Comparison of ENCODE assay signal across 14 cellular contexts in genomic region chr7:30460246-30460633, GRCh38. TPM values are rescaled to one million over a fixed set of nuclear protein-coding genes. Genes with fewer than 3 reads are reported as not detected.
DNase-seq lines count a peak whose midpoint lies in the region; ATAC-seq and TF ChIP-seq lines count a peak whose summit lies in the region.
"Had no signal": no experiment of that assay in that cellular context is flagged by ENCODE, and none has a peak within 500 bp of the region (broad histone marks: within the 10 kb centered on the region; RNA-seq: fewer than 3 reads in every experiment).

No MANE protein-coding gene starts in this region.

- no peaks in the 10 kb centered on the region for H3K36me3 ChIP-seq in CD8-positive, alpha-beta T cell (ENCODE audit: insufficient read depth, low read length)
- H3K36me3 ChIP-seq in spleen (peaks cover 2 to 83% (median 30%) of the 10 kb centered on the region in 6 donors), testis (ENCODE audit: low read depth, missing control alignments) (no peaks in the 10 kb centered on the region), neuronal stem cell (replicated peaks in 1 of 2; ENCODE audit: control insufficient read depth in 2 of 2, insufficient read depth in 2 of 2, low read length in 2 of 2) (peaks cover 0 to 12% of the 10 kb centered on the region in 2 donors)

- H3K4me3 Mint-ChIP-seq in CD8-positive, alpha-beta T cell, result no peak overlapping the region
- H3K4me3 Mint-ChIP-seq: activated naive CD4-positive, alpha-beta T cell treated with anti-CD3 and anti-CD28 coated beads for 36 hours; IgD-negative memory B cell had no signal

- 76 to 90% (median 88%) methylated on average over 4 of the region's 4 CpGs for WGBS in spleen, 5 donors
- 74 to 86% methylated on average over 4 of the region's 4 CpGs for WGBS in testis, 2 donors
- no CpG with 5 or more reads among the region's 4 CpGs for WGBS in neuronal stem cell (ENCODE audit: extremely low coverage in 2 of 2, insufficient read length in 2 of 2, insufficient replicate concordance in 1 of 2), 2 donors

- no peak overlapping the region for H3K27ac ChIP-seq in CD8-positive, alpha-beta T cell (ENCODE audit: low read depth, low read length)
- H3K27ac ChIP-seq in spleen, result peak overlapping the region in 6 of 8 donors; percentile 36 to 63 (median 54)
- no peak overlapping the region for H3K27ac ChIP-seq in testis
- no peak overlapping the region for H3K27ac ChIP-seq in neuronal stem cell (replicated peaks; ENCODE audit: low read length)
- H3K27ac ChIP-seq: C4-2B, foreskin keratinocyte had no signal

- no peak overlapping the region for H2BK5ac ChIP-seq in neuronal stem cell (ENCODE audit: low read length)

- CTCF ChIA-PET in CD8-positive, alpha-beta T cell (lab: Charles Lee), result no interaction called here

- H3K18ac ChIP-seq in neuronal stem cell (ENCODE audit: low read length), result no peak overlapping the region

- no peaks in the 10 kb centered on the region for H3K27me3 ChIP-seq in CD8-positive, alpha-beta T cell (ENCODE audit: insufficient read depth, low read length)
- no peaks in the 10 kb centered on the region for H3K27me3 ChIP-seq in spleen (replicated peaks in 1 of 7)
- no peaks in the 10 kb centered on the region for H3K27me3 ChIP-seq in testis
- no peaks in the 10 kb centered on the region for H3K27me3 ChIP-seq in neuronal stem cell (ENCODE audit: control insufficient read depth in 3 of 3, insufficient read depth in 3 of 3, low read depth in 1 of 3, low read length in 3 of 3)
- H3K27me3 ChIP-seq: foreskin keratinocyte had no signal

- H2BK12ac ChIP-seq in neuronal stem cell (ENCODE audit: low read length), result no peak overlapping the region

- TF ChIP-seq POLR2A in spleen (IDR thresholded peaks at IDR 0.05) (no peak), testis (IDR thresholded peaks at IDR 0.05) (no peak)

- no peaks in the 10 kb centered on the region for H3K4me1 ChIP-seq in CD8-positive, alpha-beta T cell (ENCODE audit: insufficient read depth, low read length)
- H3K4me1 ChIP-seq in spleen (peaks cover 18 to 72% (median 40%) of the 10 kb centered on the region in 6 donors), testis (peaks cover 9% of the 10 kb centered on the region), neuronal stem cell (ENCODE audit: control insufficient read depth in 2 of 2, insufficient read depth in 1 of 2, low read depth in 1 of 2, low read length in 2 of 2) (peaks cover 3 to 6% of the 10 kb centered on the region in 2 donors)

- H3K9me3 Mint-ChIP-seq in CD8-positive, alpha-beta T cell, result no peaks in the 10 kb centered on the region
- H3K9me3 Mint-ChIP-seq: activated naive CD4-positive, alpha-beta T cell treated with anti-CD3 and anti-CD28 coated beads for 36 hours; IgD-negative memory B cell had no signal

- intact Hi-C loops in CD8-positive, alpha-beta T cell (cut with DNase I, micrococcal nuclease), result no loop called here
- intact Hi-C loops in left colon (cut with DNase I, micrococcal nuclease), result no loop called here
- intact Hi-C loops in spleen (cut with DNase I; ENCODE audit: low total_unique reads), result no loop called here
- intact Hi-C loops in testis (cut with DNase I; ENCODE audit: low total_unique reads), result no loop called here

- no peak overlapping the region for H2AFZ ChIP-seq in neuronal stem cell (ENCODE audit: low read length)

- no peak overlapping the region for H2AK5ac ChIP-seq in neuronal stem cell (ENCODE audit: low read depth, low read length)

- H3K9ac ChIP-seq in neuronal stem cell (ENCODE audit: low read depth, low read length, poor library complexity), result no peak overlapping the region

- H2BK15ac ChIP-seq in neuronal stem cell (ENCODE audit: low read length), result no peak overlapping the region

- H3K36me3 Mint-ChIP-seq in CD8-positive, alpha-beta T cell, result peaks cover 56% of the 10 kb centered on the region
- H3K36me3 Mint-ChIP-seq: IgD-negative memory B cell had no signal

- POLR2A ChIA-PET in CD8-positive, alpha-beta T cell (lab: Charles Lee), result no interaction called here

- H3K14ac ChIP-seq in neuronal stem cell (ENCODE audit: low read length), result no peak overlapping the region

- H3K27me3 Mint-ChIP-seq in CD8-positive, alpha-beta T cell (ENCODE audit: low read depth), result no peaks in the 10 kb centered on the region
- H3K27me3 Mint-ChIP-seq: IgD-negative memory B cell had no signal

- H3K27ac Mint-ChIP-seq in CD8-positive, alpha-beta T cell, result peak overlapping the region; percentile 14
- H3K27ac Mint-ChIP-seq: activated naive CD4-positive, alpha-beta T cell treated with anti-CD3 and anti-CD28 coated beads for 36 hours; IgD-negative memory B cell had no signal

- H3K79me1 ChIP-seq in neuronal stem cell (ENCODE audit: low read depth, low read length), result no peaks in the 10 kb centered on the region

- H3K23ac ChIP-seq in neuronal stem cell (ENCODE audit: low read depth, low read length, poor library complexity), result no peak overlapping the region

- DNase-seq in CD8-positive, alpha-beta T cell, result no peak
- DNase-seq in left colon, result no peak
- DNase-seq in spleen, result no peak
- DNase-seq in putamen (ENCODE audit: low spot score), result no peak
- DNase-seq in activated CD8-positive, alpha-beta memory T cell treated with anti-CD3 and anti-CD28 coated beads, Interleukin-2, amount 50 U/mL, for 4 hours, result no peak
- no peak for DNase-seq in testis
- no peak for DNase-seq in neuronal stem cell (ENCODE audit: low spot score)
- DNase-seq: activated naive CD4-positive, alpha-beta T cell treated with anti-CD3 and anti-CD28 coated beads for 36 hours; GF-D8; NCI-H1417 had no signal

- H4K8ac ChIP-seq in neuronal stem cell (ENCODE audit: low read depth, low read length), result no peak overlapping the region

- peaks cover 9% of the 10 kb centered on the region for H3K4me1 Mint-ChIP-seq in CD8-positive, alpha-beta T cell (ENCODE audit: low read depth)

- no peak overlapping the region for H2BK120ac ChIP-seq in neuronal stem cell (ENCODE audit: low read depth, low read length)

- H3K4me2 ChIP-seq in neuronal stem cell (ENCODE audit: insufficient read depth, low read length, poor library complexity, severe bottlenecking), result no peak overlapping the region

- no peak overlapping the region for H3K4ac ChIP-seq in neuronal stem cell (ENCODE audit: low read length)

- no peak for ATAC-seq in CD8-positive, alpha-beta T cell
- peak; percentile 27 for ATAC-seq in left colon
- ATAC-seq: foreskin keratinocyte had no signal

- no peak overlapping the region for H3K4me3 ChIP-seq in CD8-positive, alpha-beta T cell (ENCODE audit: low read depth, low read length)
- H3K4me3 ChIP-seq in WI38 (ENCODE audit: low read depth, low read length), result peak overlapping the region; percentile 38
- no peak overlapping the region for H3K4me3 ChIP-seq in spleen
- no peak overlapping the region for H3K4me3 ChIP-seq in testis
- no peak overlapping the region for H3K4me3 ChIP-seq in neuronal stem cell (ENCODE audit: low read length in 2 of 2)

- no peak overlapping the region for H4K91ac ChIP-seq in neuronal stem cell (ENCODE audit: low read depth, low read length, poor library complexity)

- TF ChIP-seq CTCF in CD8-positive, alpha-beta T cell (IDR thresholded peaks at IDR 0.05), result no peak
- TF ChIP-seq CTCF in WI38 (IDR thresholded peaks at IDR 0.05; ENCODE audit: low read depth, low read length), result no peak
- TF ChIP-seq CTCF in spleen (IDR thresholded peaks at IDR 0.05 in 8 of 11, conservative IDR thresholded peaks at IDR 0.05 in 3 of 11), result no peak
- no peak for TF ChIP-seq CTCF in testis (IDR thresholded peaks at IDR 0.05)

- no peaks in the 10 kb centered on the region for H3K9me3 ChIP-seq in CD8-positive, alpha-beta T cell (ENCODE audit: low read length)
- H3K9me3 ChIP-seq in spleen, result no peaks in the 10 kb centered on the region
- H3K9me3 ChIP-seq in testis, result no peaks in the 10 kb centered on the region
- no peaks in the 10 kb centered on the region for H3K9me3 ChIP-seq in neuronal stem cell (replicated peaks in 1 of 2; ENCODE audit: control insufficient read depth in 2 of 2, insufficient read depth in 1 of 2, low read depth in 1 of 2, low read length in 2 of 2)

RNA-seq across cellular contexts. Expression of gene NOD1, which starts 18.3 kb away (rescaled TPM):
- 10 to 100 TPM in 1 of 2 experiments, 1 to 10 TPM in 1; 8.4 to 11.1 TPM for total RNA-seq in CD8-positive, alpha-beta T cell
- total RNA-seq in left colon (10 to 100 TPM; 12.7 to 14.5 TPM), spleen (10 to 100 TPM; 27.8 to 40.8 (median 37.7) TPM), testis (10 to 100 TPM; 11.9 to 12.9 TPM)
- polyA plus RNA-seq in spleen (10 to 100 TPM; 11.0 to 27.9 (median 21.9) TPM), testis (ENCODE audit: insufficient read depth, low read depth, low replicate concordance) (4.6 TPM)
- 6.4 TPM for polyA plus RNA-seq in neuronal stem cell (2013, experiment 1 of 2)
- 6.4 TPM for polyA plus RNA-seq in neuronal stem cell (2013, experiment 2 of 2)

RNA-seq across cellular contexts. Expression of gene GGCT, which starts 44.4 kb away (rescaled TPM):
- 1 to 10 TPM; 5.9 to 6.1 TPM for total RNA-seq in CD8-positive, alpha-beta T cell
- total RNA-seq in left colon (10 to 100 TPM; 34.8 to 47.6 TPM), spleen (10 to 100 TPM; 13.8 to 26.9 (median 18.1) TPM), testis (10 to 100 TPM; 14.7 to 17.8 TPM)
- polyA plus RNA-seq in spleen (10 to 100 TPM; 37.6 to 53.0 (median 50.7) TPM), testis (ENCODE audit: insufficient read depth, low read depth, low replicate concordance) (21.8 TPM)
- polyA plus RNA-seq in neuronal stem cell (2013, experiment 1 of 2), result 84.3 TPM
- 85.9 TPM for polyA plus RNA-seq in neuronal stem cell (2013, experiment 2 of 2)

Comparison
In these comparisons a context has a peak if more than half of its experiments do, and no peak if none do; other contexts are left out.
1. H3K27ac ChIP-seq: peak in spleen (6 of 8); none in CD8-positive, alpha-beta T cell (single experiment), testis (0 of 2) and neuronal stem cell (single experiment).